15 cellular contexts compared by ENCODE assay signal in the genomic region with DNA sequence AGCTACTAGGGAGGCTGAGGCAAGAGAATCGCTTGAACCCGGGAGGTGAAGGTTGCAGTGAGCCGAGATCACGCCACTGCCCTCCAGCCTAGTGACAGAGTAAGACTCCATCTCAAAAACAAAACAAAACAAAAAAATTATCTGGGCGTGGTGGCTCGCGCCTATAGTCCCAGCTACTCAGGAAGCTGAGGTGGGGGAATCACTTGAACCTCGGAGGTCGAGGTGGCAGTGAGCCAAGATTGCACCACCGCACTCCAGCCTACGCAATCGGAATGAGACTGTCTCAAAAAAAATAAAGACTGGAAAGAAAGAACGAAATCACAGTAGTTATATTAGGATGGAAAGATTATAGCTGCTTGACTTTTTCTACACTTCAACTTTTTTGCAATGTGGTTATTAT.
A peak's percentile ranks its signal among the peaks of the same experiment; 100 is the strongest.
DNase-seq lines count a peak whose midpoint lies in the region; ATAC-seq lines count a peak whose summit lies in the region.
"Had no signal": no experiment of that assay in that cellular context is flagged by ENCODE, and none has a peak within 500 bp of the region (broad histone marks: within the 10 kb centered on the region; RNA-seq: fewer than 3 reads in every experiment).

No MANE protein-coding gene starts in this region.

- peaks cover 8% of the 10 kb centered on the region for H3K36me3 Mint-ChIP-seq in activated naive CD4-positive, alpha-beta T cell treated with anti-CD3 and anti-CD28 coated beads, Interleukin-2, amount 50 U/mL, for 24 hours

- no peaks in the 10 kb centered on the region for H3K27me3 Mint-ChIP-seq in activated naive CD4-positive, alpha-beta T cell treated with anti-CD3 and anti-CD28 coated beads, Interleukin-2, amount 50 U/mL, for 24 hours
- H3K27me3 Mint-ChIP-seq: B cell had no signal

- H3K4me3 Mint-ChIP-seq in activated naive CD4-positive, alpha-beta T cell treated with anti-CD3 and anti-CD28 coated beads, Interleukin-2, amount 50 U/mL, for 24 hours = peak overlapping the region; percentile 51
- H3K4me3 Mint-ChIP-seq: B cell had no signal

- DNase-seq in MV-4-11 (lab: John Stamatoyannopoulos, UW) (peak; percentile 35), NOMO-1 treated with DMSO at 0.1 percent for 48 hours (lab: John Stamatoyannopoulos, UW; ENCODE audit: unreplicated experiment) (no peak)
- DNase-seq in activated CD4-positive, alpha-beta T cell treated with anti-CD3 and anti-CD28 coated beads, Interleukin-2, amount 50 U/mL, for 4 hours = peak; percentile 48 to 53
- peak; percentile 56 for DNase-seq in stimulated activated CD4-positive, alpha-beta T cell treated with anti-CD3 and anti-CD28 coated beads, Interleukin-4, amount 100 ng/mL, for 24 hours
- DNase-seq: amniotic stem cell, EL, gastrocnemius medialis, kidney glomerular epithelial cell, NCI-H2171 treated with DMSO at 0.1 percent for 48 hours had no signal

- H3K9me3 Mint-ChIP-seq in activated naive CD4-positive, alpha-beta T cell treated with anti-CD3 and anti-CD28 coated beads, Interleukin-2, amount 50 U/mL, for 24 hours = no peaks in the 10 kb centered on the region

- peak overlapping the region; percentile 87 for H3K27ac Mint-ChIP-seq in activated naive CD4-positive, alpha-beta T cell treated with anti-CD3 and anti-CD28 coated beads, Interleukin-2, amount 50 U/mL, for 24 hours
- H3K27ac Mint-ChIP-seq: B cell had no signal

- H3K4me1 Mint-ChIP-seq in activated naive CD4-positive, alpha-beta T cell treated with anti-CD3 and anti-CD28 coated beads, Interleukin-2, amount 50 U/mL, for 24 hours = peaks cover 42% of the 10 kb centered on the region

- ATAC-seq in GM18861 (IDR thresholded peaks at IDR 0.05; ENCODE audit: unreplicated experiment) (no peak), GM21367 (IDR thresholded peaks at IDR 0.05; ENCODE audit: unreplicated experiment) (no peak), GM18909 (IDR thresholded peaks at IDR 0.05; ENCODE audit: poor library complexity, unreplicated experiment) (no peak)
- ATAC-seq: gastrocnemius medialis, sciatic nerve had no signal
